ENCODE assay signal across 29 cellular contexts in the genomic region with DNA sequence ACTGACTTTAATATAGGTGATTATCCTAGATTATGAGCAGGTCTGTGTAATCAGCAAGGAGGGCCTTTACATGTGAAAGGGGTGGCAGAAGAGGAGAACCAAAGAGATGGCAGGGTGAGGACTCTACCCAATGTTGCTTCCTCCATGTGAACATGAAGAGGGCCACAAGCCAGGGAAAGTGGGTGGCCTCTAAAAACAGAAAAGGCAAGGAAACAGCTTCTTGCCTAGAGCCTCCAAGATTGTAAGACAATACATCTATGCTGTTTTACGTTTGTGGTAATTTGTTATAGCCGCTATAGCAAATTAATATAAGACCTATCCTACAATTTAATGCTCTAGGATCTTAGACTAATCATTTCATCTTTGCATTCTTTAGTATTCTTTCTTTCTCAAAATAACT.
"Had no signal": no experiment of that assay in that cellular context is flagged by ENCODE, and none has a peak within 500 bp of the region (broad histone marks: within the 10 kb centered on the region; RNA-seq: fewer than 3 reads in every experiment).

No MANE protein-coding gene starts in this region.

- H3K9me3 Mint-ChIP-seq: activated naive CD4-positive, alpha-beta T cell treated with anti-CD3 and anti-CD28 coated beads, Interleukin-2, amount 50 U/mL, for 24 hours; activated T-helper 1 cell treated with anti-CD3 and anti-CD28 coated beads, Interleukin-12 subunit alpha, Interleukin-12 subunit beta, Interleukin-2, Interleukin-4 antibody, amounts not matched to agents 30 ng/mL and 10 ng/mL and 1 ng/mL, durations not matched to agents 14 hours and 24 hours and 36 hours; neural crest cell had no signal

- H3K27me3 Mint-ChIP-seq: activated naive CD4-positive, alpha-beta T cell treated with anti-CD3 and anti-CD28 coated beads, Interleukin-2, amount 50 U/mL, for 24 hours; progenitor cell of endocrine pancreas had no signal

- H3K36me3 ChIP-seq: brain microvascular endothelial cell, WERI-Rb-1 had no signal

- ATAC-seq: activated CD8-positive, alpha-beta T cell treated with anti-CD3 and anti-CD28 coated beads, Interleukin-2, amount 10 ng/mL, durations not matched to agents 7 days and 5 days; esophagus mucosa had no signal

- FAIRE-seq: endothelial cell of umbilical vein, frontal cortex, islet of Langerhans, TTC549, urothelium cell line had no signal

- H3K36me3 Mint-ChIP-seq: activated naive CD4-positive, alpha-beta T cell treated with anti-CD3 and anti-CD28 coated beads, Interleukin-2, amount 50 U/mL, for 24 hours; naive B cell had no signal

- H3K4me3 Mint-ChIP-seq: activated CD8-positive, alpha-beta T cell treated with anti-CD3 and anti-CD28 coated beads, Interleukin-2, amount 10 ng/mL, durations not matched to agents 7 days and 5 days; activated naive CD4-positive, alpha-beta T cell treated with anti-CD3 and anti-CD28 coated beads, Interleukin-2, amount 50 U/mL, for 24 hours; activated T-helper 1 cell treated with anti-CD3 and anti-CD28 coated beads, Interleukin-12 subunit alpha, Interleukin-12 subunit beta, Interleukin-2, Interleukin-4 antibody, amounts not matched to agents 30 ng/mL and 10 ng/mL and 1 ng/mL, durations not matched to agents 14 hours and 24 hours and 36 hours; naive B cell; stimulated activated naive CD8-positive, alpha-beta T cell treated with anti-CD3 and anti-CD28 coated beads, Interleukin-15, Interleukin-2, amounts not matched to agents 100 ng/mL and 50 ng/mL, for 24 hours had no signal

- H3K27ac ChIP-seq: brain microvascular endothelial cell, tibial artery, WERI-Rb-1 had no signal

- H3K9me3 ChIP-seq: tibial artery had no signal

- H3K4me1 Mint-ChIP-seq: activated naive CD4-positive, alpha-beta T cell treated with anti-CD3 and anti-CD28 coated beads, Interleukin-2, amount 50 U/mL, for 24 hours had no signal

- DNase-seq: activated CD4-positive, alpha-beta T cell treated with anti-CD3 and anti-CD28 coated beads for 1 hour; activated CD4-positive, alpha-beta T cell treated with anti-CD3 and anti-CD28 coated beads, Interleukin-2, amount 50 U/mL, for 1 hour; activated CD8-positive, alpha-beta T cell treated with anti-CD3 and anti-CD28 coated beads, Interleukin-2, amount 10 ng/mL, durations not matched to agents 7 days and 5 days; activated gamma-delta T cell; aorta; brain microvascular endothelial cell; central memory CD4-positive, alpha-beta T cell; dermis blood vessel endothelial cell; effector CD8-positive, alpha-beta T cell; head of caudate nucleus; mesenchymal stem cell; naive B cell; stimulated activated CD4-positive, alpha-beta T cell treated with anti-CD3 and anti-CD28 coated beads, Interleukin-12 subunit alpha, Interleukin-12 subunit beta, amount 100 ng/mL, for 4 hours; stimulated activated CD4-positive, alpha-beta T cell treated with anti-CD3 and anti-CD28 coated beads, Interleukin-4, amount 100 ng/mL, for 4 hours; substantia nigra; T-helper 1 cell; tibial artery had no signal

- H3K27me3 ChIP-seq: brain microvascular endothelial cell, tibial artery had no signal

- H3K4me3 ChIP-seq: tibial artery had no signal

- H3K27ac Mint-ChIP-seq: activated CD8-positive, alpha-beta T cell treated with anti-CD3 and anti-CD28 coated beads, Interleukin-2, amount 10 ng/mL, durations not matched to agents 7 days and 5 days; activated naive CD4-positive, alpha-beta T cell treated with anti-CD3 and anti-CD28 coated beads, Interleukin-2, amount 50 U/mL, for 24 hours; activated T-helper 1 cell treated with anti-CD3 and anti-CD28 coated beads, Interleukin-12 subunit alpha, Interleukin-12 subunit beta, Interleukin-2, Interleukin-4 antibody, amounts not matched to agents 30 ng/mL and 10 ng/mL and 1 ng/mL, durations not matched to agents 14 hours and 24 hours and 36 hours; stimulated activated naive CD8-positive, alpha-beta T cell treated with anti-CD3 and anti-CD28 coated beads, Interleukin-15, Interleukin-2, amounts not matched to agents 100 ng/mL and 50 ng/mL, for 24 hours had no signal
